In the genomic region with DNA sequence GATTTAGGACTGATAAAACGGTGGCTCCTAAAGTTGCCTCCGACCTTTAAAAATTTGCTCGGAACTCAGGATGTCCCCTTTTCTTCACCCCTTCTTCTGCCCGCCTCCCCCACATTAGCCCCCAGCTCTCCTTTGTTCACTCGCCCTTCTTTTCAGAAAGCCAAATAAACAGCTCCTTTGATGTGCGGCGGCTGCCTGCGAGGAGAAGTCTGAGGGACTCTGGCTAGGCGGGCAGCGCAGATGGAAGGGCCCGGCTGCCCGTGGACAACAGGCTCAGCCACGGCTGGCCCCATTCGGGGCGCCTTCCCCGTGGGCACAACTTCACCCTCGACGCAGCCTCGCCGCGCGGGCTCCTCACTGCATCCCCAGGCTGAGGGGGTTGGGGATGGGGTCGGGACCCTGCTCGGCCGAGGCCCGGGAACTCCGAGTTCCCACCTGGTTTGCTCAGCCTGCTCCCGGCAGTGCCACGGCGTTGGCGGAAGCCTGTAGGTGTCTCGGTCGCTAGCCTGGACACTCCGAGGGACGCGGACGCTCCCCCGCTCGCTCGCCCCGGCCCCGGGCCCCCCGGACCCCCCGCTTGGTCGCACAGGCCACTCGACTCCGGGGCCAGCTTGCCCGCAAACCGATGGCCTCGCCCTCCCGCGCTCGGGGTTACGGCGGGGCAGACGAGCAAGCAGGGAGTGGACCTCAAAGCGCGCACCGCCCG, we compare ENCODE assay signal across 8 cellular contexts. TPM values are rescaled to one million over a fixed set of nuclear protein-coding genes. Genes with fewer than 3 reads are reported as not detected.
DNase-seq lines count a peak whose midpoint lies in the region; ATAC-seq and TF ChIP-seq lines count a peak whose summit lies in the region.

No MANE protein-coding gene starts in this region.

- in situ Hi-C loops in G401 (cut with HindIII; ENCODE audit: low sequenced_read_pairs): no loop called here

- H3K9ac ChIP-seq in MM.1S (ENCODE audit: low read length) (peak overlapping the region; percentile 99), fibroblast of lung (ENCODE audit: insufficient read depth, low read length) (peak overlapping the region; percentile 68)

- H3K4me1 ChIP-seq in MM.1S (ENCODE audit: low read length) (peaks cover 40% of the 10 kb centered on the region), fibroblast of lung (ENCODE audit: control insufficient read depth, extremely low read depth, insufficient read depth, low read length) (peaks cover 21% of the 10 kb centered on the region), urinary bladder (ENCODE audit: insufficient read depth) (peaks cover 3% of the 10 kb centered on the region)

- 7% methylated on average over 60 of the region's 60 CpGs for WGBS in urinary bladder

- peak overlapping the region; percentile 99 for H3K4me3 Mint-ChIP-seq in activated T-cell treated with anti-CD3 and anti-CD28 coated beads, Interleukin-2, amount 50 U/mL, for 24 hours
- H3K4me3 Mint-ChIP-seq in nephron: peak overlapping the region; percentile 96 to 100 (median 97)

- DNase-seq in G401 (ENCODE audit: low spot score): peak; percentile 57
- peak; percentile 24 for DNase-seq in MM.1S
- DNase-seq in activated T-cell treated with anti-CD3 and anti-CD28 coated beads, Interleukin-2, amount 50 U/mL, for 24 hours: no peak
- DNase-seq in fibroblast of lung (ENCODE audit: low read depth in 2 of 2): peak; percentile 33 to 36
- DNase-seq in D341Med (ENCODE audit: low spot score): no peak

- H3K27ac ChIP-seq in MM.1S (ENCODE audit: low read length): peak overlapping the region; percentile 90
- H3K27ac ChIP-seq in fibroblast of lung (ENCODE audit: insufficient read depth, low read length): peak overlapping the region; percentile 81
- H3K27ac ChIP-seq in urinary bladder (ENCODE audit: low read depth): peak overlapping the region; percentile 93

- peaks cover 15% of the 10 kb centered on the region for H4K20me1 ChIP-seq in MM.1S (ENCODE audit: insufficient read depth, low read length)
- no peaks in the 10 kb centered on the region for H4K20me1 ChIP-seq in fibroblast of lung (ENCODE audit: control insufficient read depth, extremely low read depth, insufficient read depth, low read length)

- no peak for ATAC-seq in GM21786 (IDR thresholded peaks at IDR 0.05; ENCODE audit: unreplicated experiment)

- H3K9me3 Mint-ChIP-seq in activated T-cell treated with anti-CD3 and anti-CD28 coated beads, Interleukin-2, amount 50 U/mL, for 24 hours: no peaks in the 10 kb centered on the region
- no peaks in the 10 kb centered on the region for H3K9me3 Mint-ChIP-seq in nephron

- H2AFZ ChIP-seq in MM.1S (ENCODE audit: low read length) (peak overlapping the region; percentile 21; the same call in 1 of the 2 replicates), fibroblast of lung (ENCODE audit: low read length) (peak overlapping the region; percentile 31)

- H3F3A ChIP-seq in MM.1S (ENCODE audit: insufficient read depth, low read length): peaks cover 30% of the 10 kb centered on the region

- peaks cover 49% of the 10 kb centered on the region for H3K79me2 ChIP-seq in MM.1S (ENCODE audit: low read length)
- H3K79me2 ChIP-seq in fibroblast of lung (ENCODE audit: control insufficient read depth, insufficient read depth, low read length): peaks cover 21% of the 10 kb centered on the region

- peaks cover 32% of the 10 kb centered on the region for H3K36me3 Mint-ChIP-seq in activated T-cell treated with anti-CD3 and anti-CD28 coated beads, Interleukin-2, amount 50 U/mL, for 24 hours (ENCODE audit: low read depth)
- peaks cover 8% of the 10 kb centered on the region for H3K36me3 Mint-ChIP-seq in nephron (ENCODE audit: low read depth)

- peak overlapping the region; percentile 98 for H3K4me2 ChIP-seq in MM.1S (ENCODE audit: low read depth, low read length)
- H3K4me2 ChIP-seq in fibroblast of lung (ENCODE audit: extremely low read depth, insufficient read depth, low read length): peak overlapping the region; percentile 84

- no peak for TF ChIP-seq CTCF in MM.1S (IDR thresholded peaks at IDR 0.05; ENCODE audit: low read length)
- TF ChIP-seq CTCF in fibroblast of lung (conservative IDR thresholded peaks at IDR 0.05 in 1 of 2, IDR thresholded peaks at IDR 0.05 in 1 of 2; ENCODE audit: low read depth in 1 of 2, low read length in 2 of 2): no peak
- TF ChIP-seq CTCF in nephron (IDR thresholded peaks at IDR 0.05; ENCODE audit: unreplicated experiment in 3 of 3): no peak

- no peaks in the 10 kb centered on the region for H3K27me3 ChIP-seq in MM.1S (replicated peaks; ENCODE audit: insufficient read depth, low read length)
- H3K27me3 ChIP-seq in fibroblast of lung (ENCODE audit: control insufficient read depth, insufficient read depth, low read length): no peaks in the 10 kb centered on the region

- H3K36me3 ChIP-seq in MM.1S (replicated peaks; ENCODE audit: insufficient read depth, low read length) (no peaks in the 10 kb centered on the region), fibroblast of lung (ENCODE audit: control insufficient read depth, insufficient read depth, low read length) (no peaks in the 10 kb centered on the region), urinary bladder (ENCODE audit: insufficient read depth) (no peaks in the 10 kb centered on the region)

- H3K4me3 ChIP-seq in MM.1S (ENCODE audit: low read length) (peak overlapping the region; percentile 78), fibroblast of lung (replicated peaks in 1 of 4; ENCODE audit: control extremely low read depth in 1 of 4, insufficient read depth in 1 of 4, low read depth in 3 of 4, low read length in 4 of 4) (peak overlapping the region; percentile 43 to 82 (median 45)), urinary bladder (ENCODE audit: low read depth, low read length) (peak overlapping the region; percentile 52)

- peaks cover 50% of the 10 kb centered on the region for H3K4me1 Mint-ChIP-seq in activated T-cell treated with anti-CD3 and anti-CD28 coated beads, Interleukin-2, amount 50 U/mL, for 24 hours (ENCODE audit: low read depth)
- peaks cover 50% of the 10 kb centered on the region for H3K4me1 Mint-ChIP-seq in nephron

- peak overlapping the region; percentile 98 for H3K27ac Mint-ChIP-seq in activated T-cell treated with anti-CD3 and anti-CD28 coated beads, Interleukin-2, amount 50 U/mL, for 24 hours
- peak overlapping the region; percentile 94 to 98 (median 98) for H3K27ac Mint-ChIP-seq in nephron

- H3K9me2 ChIP-seq in MM.1S (replicated peaks; ENCODE audit: insufficient read depth, low read length): no peaks in the 10 kb centered on the region

- H3K27me3 Mint-ChIP-seq in activated T-cell treated with anti-CD3 and anti-CD28 coated beads, Interleukin-2, amount 50 U/mL, for 24 hours: peaks cover 26% of the 10 kb centered on the region
- peaks cover 19% of the 10 kb centered on the region for H3K27me3 Mint-ChIP-seq in nephron (ENCODE audit: low read depth)

- H3K9me3 ChIP-seq in MM.1S (replicated peaks; ENCODE audit: insufficient read depth, low read length) (no peaks in the 10 kb centered on the region), fibroblast of lung (ENCODE audit: control insufficient read depth, insufficient read depth, low read depth, low read length) (no peaks in the 10 kb centered on the region)

RNA-seq across cellular contexts. Expression of a gene that starts 0.9 kb away (rescaled TPM):
- total RNA-seq in G401 (2014; rRNA removed; shearing (Covaris generic)): 34.6 and 36.0 TPM in 2 replicates
- total RNA-seq in fibroblast of lung: 16.5 and 19.3 TPM in 2 replicates
- 14.6 and 19.9 TPM in 2 replicates for polyA plus RNA-seq in fibroblast of lung
- 18.7 and 19.1 TPM in 2 replicates for polyA plus RNA-seq in fibroblast of lung (2012)
- 16.4 and 22.0 TPM in 2 replicates for polyA minus RNA-seq in fibroblast of lung (ENCODE audit: low replicate concordance)
- total RNA-seq in urinary bladder: 25.7 TPM
- polyA plus RNA-seq in urinary bladder: 21.5 TPM

Comparison
In these comparisons a context has a peak if more than half of its experiments do, and no peak if none do; other contexts are left out.
1. DNase-seq: peak in G401 (single experiment), MM.1S (single experiment) and fibroblast of lung (2 of 2); none in activated T-cell treated with anti-CD3 and anti-CD28 coated beads, Interleukin-2, amount 50 U/mL, for 24 hours (single experiment) and D341Med (single experiment).
2. Peak in every context shown above with its lines, with median percentiles within 50 percentile points of each other: H3K27ac ChIP-seq and H3K4me3 ChIP-seq.